In genomic region chr5:129857124-129857523, GRCh38 we compare ENCODE assay signal across 13 cellular contexts. TPM values are rescaled to one million over a fixed set of nuclear protein-coding genes. Genes with fewer than 3 reads are reported as not detected.
"Had no signal": no experiment of that assay in that cellular context is flagged by ENCODE, and none has a peak within 500 bp of the region (broad histone marks: within the 10 kb centered on the region; RNA-seq: fewer than 3 reads in every experiment).

No MANE protein-coding gene starts in this region.

- H3K36me3 ChIP-seq: breast epithelium, left lung, stomach had no signal

- H3K4me1 ChIP-seq: breast epithelium, foreskin keratinocyte, left lung, stomach had no signal

- H3K4me3 ChIP-seq: breast epithelium, coronary artery, left lung, stomach had no signal

- ATAC-seq: foreskin keratinocyte, left lung had no signal

- H3K27ac ChIP-seq: breast epithelium, coronary artery, foreskin keratinocyte, left lung, stomach had no signal

- DNase-seq: activated CD4-positive, alpha-beta memory T cell treated with anti-CD3 and anti-CD28 coated beads, Interleukin-2, amount 10 ng/mL, durations not matched to agents 7 days and 5 days; activated gamma-delta T cell treated with Interleukin-2 at 50 U/mL for 16 hours; activated naive CD8-positive, alpha-beta T cell treated with anti-CD3 and anti-CD28 coated beads, Interleukin-2, amount 10 ng/mL, durations not matched to agents 7 days and 5 days; activated T-cell treated with anti-CD3 and anti-CD28 coated beads, Interleukin-2, amount 50 U/mL, for 48 hours; aorta; effector memory CD4-positive, alpha-beta T cell; foreskin keratinocyte; left lung; stimulated activated CD4-positive, alpha-beta T cell treated with anti-CD3 and anti-CD28 coated beads, Interleukin-15, amount 100 ng/mL, for 24 hours; stimulated activated CD4-positive, alpha-beta T cell treated with anti-CD3 and anti-CD28 coated beads, Interleukin-4, amount 100 ng/mL, for 4 hours; stomach had no signal

- H3K27me3 ChIP-seq: breast epithelium, foreskin keratinocyte, left lung, stomach had no signal

RNA-seq across cellular contexts. Expression of gene CHSY3, which starts 47.1 kb away (rescaled TPM):
- total RNA-seq: activated CD4-positive, alpha-beta memory T cell treated with anti-CD3 and anti-CD28 coated beads, Interleukin-2, amount 10 ng/mL, durations not matched to agents 7 days and 5 days; activated naive CD8-positive, alpha-beta T cell treated with anti-CD3 and anti-CD28 coated beads, Interleukin-2, amount 10 ng/mL, durations not matched to agents 7 days and 5 days had no signal
